23 cellular contexts compared by ENCODE assay signal in the genomic region with DNA sequence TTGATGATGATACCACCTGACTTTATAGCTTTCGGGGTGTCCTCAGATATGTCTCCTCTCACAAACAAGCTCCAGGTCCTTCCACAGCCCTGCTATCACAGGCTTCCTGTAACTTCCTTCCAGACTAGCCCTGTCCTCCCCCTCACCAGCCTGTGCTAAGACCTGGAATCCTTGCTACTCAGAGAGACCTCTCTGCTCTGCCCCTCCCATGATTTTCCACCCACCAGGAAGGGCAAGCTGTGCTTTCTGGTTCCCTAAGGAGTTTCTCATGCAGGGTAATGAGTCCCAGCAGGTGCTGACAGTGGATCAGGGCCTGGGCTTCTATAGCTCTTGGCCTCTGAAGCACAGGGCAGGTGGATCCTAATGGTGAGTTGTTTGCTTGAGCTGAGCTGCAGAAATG.
DNase-seq lines count a peak whose midpoint lies in the region; ATAC-seq and TF ChIP-seq lines count a peak whose summit lies in the region.
"Had no signal": no experiment of that assay in that cellular context is flagged by ENCODE, and none has a peak within 500 bp of the region (broad histone marks: within the 10 kb centered on the region; RNA-seq: fewer than 3 reads in every experiment).

No MANE protein-coding gene starts in this region.

- peak; percentile 5 for DNase-seq in NCI-H2029 (lab: John Stamatoyannopoulos, UW)
- DNase-seq in NCI-H2029 treated with DMSO at 0.1 percent for 48 hours (lab: John Stamatoyannopoulos, UW): no peak
- DNase-seq in HFFc6: no peak
- no peak for DNase-seq in WTC11 (ENCODE audit: low spot score)
- no peak for DNase-seq in nephron progenitor cell
- DNase-seq in foreskin keratinocyte: no peak
- no peak for DNase-seq in NCI-H2196 treated with DMSO at 0.1 percent for 48 hours (lab: John Stamatoyannopoulos, UW; ENCODE audit: unreplicated experiment)
- DNase-seq: activated CD4-positive, alpha-beta T cell treated with anti-CD3 and anti-CD28 coated beads for 48 hours; cerebellar nuclear complex; GOT3; islet precursor cell; Karpas-422; naive B cell; NCI-H1105; stomach; upper lobe of right lung had no signal

- H3K9me3 Mint-ChIP-seq in HFFc6 (no peaks in the 10 kb centered on the region), WTC11 (no peaks in the 10 kb centered on the region), nephron progenitor cell (no peaks in the 10 kb centered on the region)
- H3K9me3 Mint-ChIP-seq: activated naive CD4-positive, alpha-beta T cell treated with anti-CD3 and anti-CD28 coated beads, Interleukin-2, amount 50 U/mL, for 72 hours; memory B cell; naive B cell; T-helper 1 cell treated with Interleukin-12 subunit alpha and Interleukin-12 subunit beta and Interleukin-4 antibody, amounts not matched to agents 30 μg/mL and 1 μg/mL, for 36 hours had no signal

- no peaks in the 10 kb centered on the region for H3K27me3 ChIP-seq in foreskin keratinocyte
- H3K27me3 ChIP-seq: BLaER1, gastroesophageal sphincter, stomach, upper lobe of right lung had no signal

- H3K4me1 Mint-ChIP-seq in HFFc6 (ENCODE audit: low read depth): peaks cover 47% of the 10 kb centered on the region
- H3K4me1 Mint-ChIP-seq in WTC11: peaks cover 11% of the 10 kb centered on the region
- peaks cover 27% of the 10 kb centered on the region for H3K4me1 Mint-ChIP-seq in nephron progenitor cell

- H3K27ac Mint-ChIP-seq in HFFc6: peak overlapping the region; percentile 17; the same call in 1 of the 2 replicates
- 0 out of 2 replicates have a peak overlapping the region, but pooled peaks have one; percentile 6 for H3K27ac Mint-ChIP-seq in WTC11
- H3K27ac Mint-ChIP-seq in nephron progenitor cell: peak overlapping the region; percentile 3
- H3K27ac Mint-ChIP-seq: memory B cell; T-helper 1 cell treated with Interleukin-12 subunit alpha and Interleukin-12 subunit beta and Interleukin-4 antibody, amounts not matched to agents 30 μg/mL and 1 μg/mL, for 36 hours had no signal

- CTCF ChIA-PET in WTC11 (lab: Charles Lee): interaction anchor here (1.5 kb wide), 1 partner anchor 12 kb away, joined by 4 read pairs; no protein-coding TSS in a partner anchor

- POLR2A ChIA-PET in WTC11 (lab: Charles Lee): interaction anchor here (0.7 kb wide), 1 partner anchor 9 kb away, joined by 3 read pairs; no protein-coding TSS in a partner anchor

- H3K27ac ChIP-seq in foreskin keratinocyte: no peak overlapping the region
- H3K27ac ChIP-seq: BLaER1, gastroesophageal sphincter, stomach, upper lobe of right lung had no signal

- H3K36me3 Mint-ChIP-seq in HFFc6 (ENCODE audit: low read depth): peaks cover 14% of the 10 kb centered on the region
- peaks cover 5% of the 10 kb centered on the region; the same call in 1 of the 2 replicates for H3K36me3 Mint-ChIP-seq in WTC11
- peaks cover 43% of the 10 kb centered on the region for H3K36me3 Mint-ChIP-seq in nephron progenitor cell (ENCODE audit: low read depth)

- H3K4me3 Mint-ChIP-seq in HFFc6 (no peak overlapping the region), WTC11 (no peak overlapping the region), nephron progenitor cell (no peak overlapping the region)
- H3K4me3 Mint-ChIP-seq: memory B cell; naive B cell; T-helper 1 cell treated with Interleukin-12 subunit alpha and Interleukin-12 subunit beta and Interleukin-4 antibody, amounts not matched to agents 30 μg/mL and 1 μg/mL, for 36 hours had no signal

- TF ChIP-seq CTCF in HFFc6 (IDR thresholded peaks at IDR 0.05) (no peak), WTC11 (IDR thresholded peaks at IDR 0.05) (no peak), nephron progenitor cell (IDR thresholded peaks at IDR 0.05) (no peak), foreskin keratinocyte (conservative IDR thresholded peaks at IDR 0.05) (no peak)

- H3K4me1 ChIP-seq in foreskin keratinocyte: peaks cover 13% of the 10 kb centered on the region

- H3K27me3 Mint-ChIP-seq in HFFc6 (ENCODE audit: insufficient read depth) (peaks cover 4% of the 10 kb centered on the region; the same call in 1 of the 2 replicates), WTC11 (ENCODE audit: low read depth) (no peaks in the 10 kb centered on the region), nephron progenitor cell (ENCODE audit: low read depth, poor library complexity) (no peaks in the 10 kb centered on the region)
- H3K27me3 Mint-ChIP-seq: memory B cell, naive B cell had no signal

- ATAC-seq in WTC11 (no peak), HG03439 (IDR thresholded peaks at IDR 0.05; ENCODE audit: unreplicated experiment) (no peak), foreskin keratinocyte (no peak)
- ATAC-seq: activated naive CD4-positive, alpha-beta T cell treated with anti-CD3 and anti-CD28 coated beads, Interleukin-2, amount 50 U/mL, for 72 hours; gastroesophageal sphincter; Panc1 had no signal

TF ChIP-seq in WTC11, 78 proteins besides CTCF, POLR2A, EP300 and RAD21:
- TF ChIP-seq, protein P1, sequence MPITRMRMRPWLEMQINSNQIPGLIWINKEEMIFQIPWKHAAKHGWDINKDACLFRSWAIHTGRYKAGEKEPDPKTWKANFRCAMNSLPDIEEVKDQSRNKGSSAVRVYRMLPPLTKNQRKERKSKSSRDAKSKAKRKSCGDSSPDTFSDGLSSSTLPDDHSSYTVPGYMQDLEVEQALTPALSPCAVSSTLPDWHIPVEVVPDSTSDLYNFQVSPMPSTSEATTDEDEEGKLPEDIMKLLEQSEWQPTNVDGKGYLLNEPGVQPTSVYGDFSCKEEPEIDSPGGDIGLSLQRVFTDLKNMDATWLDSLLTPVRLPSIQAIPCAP (CRISPR knock-in tag; IDR thresholded peaks at IDR 0.05): no peak
- TF ChIP-seq NR2C2 (CRISPR knock-in tag; IDR thresholded peaks at IDR 0.05) (no peak), SMAD4 (CRISPR knock-in tag; IDR thresholded peaks at IDR 0.05) (no peak)
